31 cellular contexts compared by ENCODE assay signal in genomic region chr11:85939099-85940015, GRCh38.
DNase-seq lines count a peak whose midpoint lies in the region; ATAC-seq, FAIRE-seq and TF ChIP-seq lines count a peak whose summit lies in the region.
"Had no signal": no experiment of that assay in that cellular context is flagged by ENCODE, and none has a peak within 500 bp of the region (broad histone marks: within the 10 kb centered on the region; RNA-seq: fewer than 3 reads in every experiment).

No MANE protein-coding gene starts in this region.

- no peaks in the 10 kb centered on the region for H3K27me3 Mint-ChIP-seq in activated T-cell treated with anti-CD3 and anti-CD28 coated beads, Interleukin-2, amount 50 U/mL, for 72 hours (ENCODE audit: low read depth)
- H3K27me3 Mint-ChIP-seq in activated T-helper 2 cell treated with anti-CD3 and anti-CD28 coated beads, Interferon-gamma antibody, Interleukin-2, Interleukin-4, amounts not matched to agents 10 μg/mL and 5 μg/mL and 100 μg/mL, durations not matched to agents 14 hours and 24 hours and 36 hours (ENCODE audit: low read depth), result no peaks in the 10 kb centered on the region
- H3K27me3 Mint-ChIP-seq in stimulated activated naive CD8-positive, alpha-beta T cell treated with anti-CD3 and anti-CD28 coated beads, Interleukin-15, amount 100 ng/mL, for 72 hours, result no peaks in the 10 kb centered on the region
- H3K27me3 Mint-ChIP-seq: activated CD4-positive, alpha-beta T cell treated with anti-CD3 and anti-CD28 coated beads, Interleukin-2, amount 10 ng/mL, durations not matched to agents 7 days and 5 days; activated naive CD8-positive, alpha-beta T cell treated with anti-CD3 and anti-CD28 coated beads, Interleukin-2, amount 50 U/mL, for 24 hours; CD4-positive, CD25-positive, alpha-beta regulatory T cell; stimulated activated memory B cell treated with anti-CD40 and anti-IgM and Interleukin-4, amounts not matched to agents 10 μg/mL and 1 μg/mL and 100 μg/mL, for 72 hours; T-cell; type B pancreatic cell had no signal

- H3K36me3 Mint-ChIP-seq in activated T-cell treated with anti-CD3 and anti-CD28 coated beads, Interleukin-2, amount 50 U/mL, for 72 hours (ENCODE audit: insufficient read depth in 2 of 2), result no peaks in the 10 kb centered on the region
- no peaks in the 10 kb centered on the region for H3K36me3 Mint-ChIP-seq in activated T-helper 2 cell treated with anti-CD3 and anti-CD28 coated beads, Interferon-gamma antibody, Interleukin-2, Interleukin-4, amounts not matched to agents 10 μg/mL and 5 μg/mL and 100 μg/mL, durations not matched to agents 14 hours and 24 hours and 36 hours (ENCODE audit: low read depth)
- H3K36me3 Mint-ChIP-seq: CD4-positive, CD25-positive, alpha-beta regulatory T cell; type B pancreatic cell had no signal

- peaks cover 17% of the 10 kb centered on the region for H3K4me1 Mint-ChIP-seq in activated T-cell treated with anti-CD3 and anti-CD28 coated beads, Interleukin-2, amount 50 U/mL, for 72 hours (ENCODE audit: low read depth)
- H3K4me1 Mint-ChIP-seq in activated T-helper 2 cell treated with anti-CD3 and anti-CD28 coated beads, Interferon-gamma antibody, Interleukin-2, Interleukin-4, amounts not matched to agents 10 μg/mL and 5 μg/mL and 100 μg/mL, durations not matched to agents 14 hours and 24 hours and 36 hours (ENCODE audit: low read depth), result peaks cover 11% of the 10 kb centered on the region
- H3K4me1 Mint-ChIP-seq in stimulated activated naive CD8-positive, alpha-beta T cell treated with anti-CD3 and anti-CD28 coated beads, Interleukin-15, amount 100 ng/mL, for 72 hours, result no peaks in the 10 kb centered on the region
- H3K4me1 Mint-ChIP-seq: activated CD4-positive, alpha-beta T cell treated with anti-CD3 and anti-CD28 coated beads, Interleukin-2, amount 10 ng/mL, durations not matched to agents 7 days and 5 days; CD4-positive, CD25-positive, alpha-beta regulatory T cell; GM23338; neural crest cell; stimulated activated memory B cell treated with anti-CD40 and anti-IgM and Interleukin-4, amounts not matched to agents 10 μg/mL and 1 μg/mL and 100 μg/mL, for 72 hours; T-cell had no signal

- intact Hi-C loops in activated T-helper 2 cell treated with anti-CD3 and anti-CD28 coated beads, Interferon-gamma antibody, Interleukin-2, Interleukin-4, amounts not matched to agents 10 μg/mL and 5 μg/mL and 100 μg/mL, durations not matched to agents 14 hours and 24 hours and 36 hours (cut with micrococcal nuclease), result loop anchor here (5.0 to 10.0 kb wide), 3 partner anchors 475 to 668 kb away; no protein-coding TSS in a partner anchor

- H3K4me3 Mint-ChIP-seq in activated T-cell treated with anti-CD3 and anti-CD28 coated beads, Interleukin-2, amount 50 U/mL, for 72 hours, result peak overlapping the region in 1 of 2 donors; percentile 14
- H3K4me3 Mint-ChIP-seq in activated T-helper 2 cell treated with anti-CD3 and anti-CD28 coated beads, Interferon-gamma antibody, Interleukin-2, Interleukin-4, amounts not matched to agents 10 μg/mL and 5 μg/mL and 100 μg/mL, durations not matched to agents 14 hours and 24 hours and 36 hours (ENCODE audit: low read depth), result no peak overlapping the region
- H3K4me3 Mint-ChIP-seq in stimulated activated naive CD8-positive, alpha-beta T cell treated with anti-CD3 and anti-CD28 coated beads, Interleukin-15, amount 100 ng/mL, for 72 hours, result no peak overlapping the region
- H3K4me3 Mint-ChIP-seq: activated CD4-positive, alpha-beta T cell treated with anti-CD3 and anti-CD28 coated beads, Interleukin-2, amount 10 ng/mL, durations not matched to agents 7 days and 5 days; activated naive CD8-positive, alpha-beta T cell treated with anti-CD3 and anti-CD28 coated beads, Interleukin-2, amount 50 U/mL, for 24 hours; CD4-positive, CD25-positive, alpha-beta regulatory T cell; GM23338; HFFc6; neural crest cell; stimulated activated memory B cell treated with anti-CD40 and anti-IgM and Interleukin-4, amounts not matched to agents 10 μg/mL and 1 μg/mL and 100 μg/mL, for 72 hours; T-cell; type B pancreatic cell had no signal

- DNase-seq in NCI-H1417 (lab: John Stamatoyannopoulos, UW), result peak in 2 of 3 experiments; percentile 14 to 55
- no peak for DNase-seq in NCI-H1417 treated with DMSO at 0.1 percent for 48 hours (lab: John Stamatoyannopoulos, UW)
- no peak for DNase-seq in activated T-cell treated with anti-CD3 and anti-CD28 coated beads, Interleukin-2, amount 50 U/mL, for 72 hours
- DNase-seq in activated T-cell treated with anti-CD3 and anti-CD28 coated beads for 4 hours, result no peak
- DNase-seq in activated T-helper 2 cell treated with anti-CD3 and anti-CD28 coated beads, Interferon-gamma antibody, Interleukin-2, Interleukin-4, amounts not matched to agents 10 μg/mL and 5 μg/mL and 100 μg/mL, durations not matched to agents 14 hours and 24 hours and 36 hours (ENCODE audit: low spot score), result no peak
- no peak for DNase-seq in stimulated activated naive CD8-positive, alpha-beta T cell treated with anti-CD3 and anti-CD28 coated beads, Interleukin-15, amount 100 ng/mL, for 72 hours
- no peak for DNase-seq in H54 (ENCODE audit: insufficient read length, low spot score)
- DNase-seq: activated CD4-positive, alpha-beta T cell treated with anti-CD3 and anti-CD28 coated beads, Interleukin-2, amount 10 ng/mL, durations not matched to agents 7 days and 5 days; activated CD8-positive, alpha-beta memory T cell treated with anti-CD3 and anti-CD28 coated beads, Interleukin-2, amount 50 U/mL, for 4 hours; activated gamma-delta T cell treated with Interleukin-2 at 50 U/mL for 16 hours; activated naive CD8-positive, alpha-beta T cell treated with anti-CD3 and anti-CD28 coated beads, Interleukin-2, amount 50 U/mL, for 24 hours; AML-193; CD4-positive, CD25-positive, alpha-beta regulatory T cell; colonic mucosa; effector CD4-positive, alpha-beta T cell; HFFc6; hippocampal formation; KBM-7; NCI-H1092 treated with DMSO at 0.1 percent for 48 hours; NCI-H2107; NCI-H446 treated with DMSO at 0.1 percent for 48 hours; ovary; T-cell; WERI-Rb-1 had no signal

- no peak for FAIRE-seq in H54 (lab: Jason Lieb, UNC)
- FAIRE-seq: GM19239 had no signal

- no peak for TF ChIP-seq POLR2A in H54 (IDR thresholded peaks at IDR 0.05; ENCODE audit: low read depth, low read length)

- peak overlapping the region; percentile 35 for H3K27ac Mint-ChIP-seq in activated T-cell treated with anti-CD3 and anti-CD28 coated beads, Interleukin-2, amount 50 U/mL, for 72 hours
- peak overlapping the region; percentile 33 for H3K27ac Mint-ChIP-seq in activated T-helper 2 cell treated with anti-CD3 and anti-CD28 coated beads, Interferon-gamma antibody, Interleukin-2, Interleukin-4, amounts not matched to agents 10 μg/mL and 5 μg/mL and 100 μg/mL, durations not matched to agents 14 hours and 24 hours and 36 hours
- no peak overlapping the region for H3K27ac Mint-ChIP-seq in stimulated activated naive CD8-positive, alpha-beta T cell treated with anti-CD3 and anti-CD28 coated beads, Interleukin-15, amount 100 ng/mL, for 72 hours
- H3K27ac Mint-ChIP-seq: activated CD4-positive, alpha-beta T cell treated with anti-CD3 and anti-CD28 coated beads, Interleukin-2, amount 10 ng/mL, durations not matched to agents 7 days and 5 days; activated naive CD8-positive, alpha-beta T cell treated with anti-CD3 and anti-CD28 coated beads, Interleukin-2, amount 50 U/mL, for 24 hours; CD4-positive, CD25-positive, alpha-beta regulatory T cell; GM23338; HFFc6; stimulated activated memory B cell treated with anti-CD40 and anti-IgM and Interleukin-4, amounts not matched to agents 10 μg/mL and 1 μg/mL and 100 μg/mL, for 72 hours; T-cell; type B pancreatic cell had no signal

- peak; percentile 82 to 91 for ATAC-seq in activated T-cell treated with anti-CD3 and anti-CD28 coated beads, Interleukin-2, amount 50 U/mL, for 72 hours (replicated peaks in 1 of 2)
- ATAC-seq in stimulated activated naive CD8-positive, alpha-beta T cell treated with anti-CD3 and anti-CD28 coated beads, Interleukin-15, amount 100 ng/mL, for 72 hours, result peak; percentile 86
- no peak for ATAC-seq in GM21528 (IDR thresholded peaks at IDR 0.05; ENCODE audit: low FRiP score, unreplicated experiment)
- ATAC-seq: activated naive CD8-positive, alpha-beta T cell treated with anti-CD3 and anti-CD28 coated beads, Interleukin-2, amount 50 U/mL, for 24 hours; gastroesophageal sphincter; GM23338; stimulated activated memory B cell treated with anti-CD40 and anti-IgM and Interleukin-4, amounts not matched to agents 10 μg/mL and 1 μg/mL and 100 μg/mL, for 72 hours; T-cell had no signal

- H3K9me3 Mint-ChIP-seq in activated T-cell treated with anti-CD3 and anti-CD28 coated beads, Interleukin-2, amount 50 U/mL, for 72 hours, result no peaks in the 10 kb centered on the region
- H3K9me3 Mint-ChIP-seq in activated T-helper 2 cell treated with anti-CD3 and anti-CD28 coated beads, Interferon-gamma antibody, Interleukin-2, Interleukin-4, amounts not matched to agents 10 μg/mL and 5 μg/mL and 100 μg/mL, durations not matched to agents 14 hours and 24 hours and 36 hours, result no peaks in the 10 kb centered on the region
- H3K9me3 Mint-ChIP-seq in stimulated activated naive CD8-positive, alpha-beta T cell treated with anti-CD3 and anti-CD28 coated beads, Interleukin-15, amount 100 ng/mL, for 72 hours, result no peaks in the 10 kb centered on the region
- H3K9me3 Mint-ChIP-seq: activated naive CD8-positive, alpha-beta T cell treated with anti-CD3 and anti-CD28 coated beads, Interleukin-2, amount 50 U/mL, for 24 hours; HFFc6; T-cell had no signal

Comparison
In these comparisons a context has a peak if more than half of its experiments do, and no peak if none do; other contexts are left out.
1. DNase-seq: peak in NCI-H1417 (2 of 3); none in NCI-H1417 treated with DMSO at 0.1 percent for 48 hours (single experiment), activated T-cell treated with anti-CD3 and anti-CD28 coated beads, Interleukin-2, amount 50 U/mL, for 72 hours (0 of 2), activated T-cell treated with anti-CD3 and anti-CD28 coated beads for 4 hours (single experiment), activated T-helper 2 cell treated with anti-CD3 and anti-CD28 coated beads, Interferon-gamma antibody, Interleukin-2, Interleukin-4, amounts not matched to agents 10 μg/mL and 5 μg/mL and 100 μg/mL, durations not matched to agents 14 hours and 24 hours and 36 hours (single experiment), stimulated activated naive CD8-positive, alpha-beta T cell treated with anti-CD3 and anti-CD28 coated beads, Interleukin-15, amount 100 ng/mL, for 72 hours (0 of 2) and H54 (single experiment).
2. H3K27ac Mint-ChIP-seq: peak in activated T-cell treated with anti-CD3 and anti-CD28 coated beads, Interleukin-2, amount 50 U/mL, for 72 hours (single experiment) and activated T-helper 2 cell treated with anti-CD3 and anti-CD28 coated beads, Interferon-gamma antibody, Interleukin-2, Interleukin-4, amounts not matched to agents 10 μg/mL and 5 μg/mL and 100 μg/mL, durations not matched to agents 14 hours and 24 hours and 36 hours (single experiment); none in stimulated activated naive CD8-positive, alpha-beta T cell treated with anti-CD3 and anti-CD28 coated beads, Interleukin-15, amount 100 ng/mL, for 72 hours (0 of 2).